8 cellular contexts compared by ENCODE assay signal in genomic region chr17:32486701-32487459, GRCh38. TPM values are rescaled to one million over a fixed set of nuclear protein-coding genes. Genes with fewer than 3 reads are reported as not detected.
DNase-seq lines count a peak whose midpoint lies in the region; TF ChIP-seq lines count a peak whose summit lies in the region.

CDK5R1 (plus strand) TSS chr17:32486993; CDS start chr17:32487621, 628 bp downstream.

- H3K27ac ChIP-seq in WERI-Rb-1 (peak within 1 kb of the TSS; percentile 99), caudate nucleus (ENCODE audit: low read depth, low read length) (peak within 1 kb of the TSS; percentile 95)

- H3K27me3 ChIP-seq in WERI-Rb-1 (ENCODE audit: insufficient read depth, low read depth, severe bottlenecking) (no peaks in the 10 kb centered on the region), kidney epithelial cell (ENCODE audit: control insufficient read depth, insufficient read depth, low read length) (no peaks in the 10 kb centered on the region)

- DNase-seq in HFF-Myc (ENCODE audit: extremely low read depth, low read depth): no peak
- DNase-seq in NCI-H1105 treated with DMSO at 0.1 percent for 48 hours (lab: John Stamatoyannopoulos, UW): peak; percentile 56
- DNase-seq in WERI-Rb-1: peak; percentile 79
- DNase-seq in caudate nucleus (lab: John Stamatoyannopoulos, UW): peak in 39 of 61 donors; percentile 41 to 88 (median 71)
- DNase-seq in kidney epithelial cell (ENCODE audit: low read depth): no peak
- DNase-seq in stimulated activated CD4-positive, alpha-beta T cell treated with anti-CD3 and anti-CD28 coated beads, Interleukin-15, amount 100 ng/mL, for 48 hours (ENCODE audit: low read depth in 2 of 2): peak; percentile 50 to 68
- DNase-seq in pons (ENCODE audit: low spot score): no peak

- H3K9me3 ChIP-seq in WERI-Rb-1 (ENCODE audit: severe bottlenecking): no peaks in the 10 kb centered on the region

- H3K36me3 ChIP-seq in WERI-Rb-1 (peaks cover 40% of the 10 kb centered on the region), kidney epithelial cell (ENCODE audit: control insufficient read depth, insufficient read depth, low read length) (no peaks in the 10 kb centered on the region)

- H3K4me3 ChIP-seq in GM12875 (ENCODE audit: low read depth, low read length): peak within 1 kb of the TSS; percentile 92
- H3K4me3 ChIP-seq in HFF-Myc (replicated peaks; ENCODE audit: low read depth, low read length): peak within 1 kb of the TSS; percentile 65
- peak within 1 kb of the TSS; percentile 62 for H3K4me3 ChIP-seq in WERI-Rb-1 (ENCODE audit: low read depth, low read length)
- H3K4me3 ChIP-seq in kidney epithelial cell (ENCODE audit: low read depth, low read length): peak within 1 kb of the TSS; percentile 56

- TF ChIP-seq CTCF in GM12875 (IDR thresholded peaks at IDR 0.05; ENCODE audit: borderline replicate concordance, insufficient read depth, low read depth, low read length) (no peak), HFF-Myc (IDR thresholded peaks at IDR 0.05; ENCODE audit: low read depth, low read length, missing control alignments) (no peak), WERI-Rb-1 (IDR thresholded peaks at IDR 0.05; ENCODE audit: low read depth, low read length) (no peak), kidney epithelial cell (IDR thresholded peaks at IDR 0.05; ENCODE audit: insufficient read depth, low read length, poor library complexity, severe bottlenecking) (no peak)

RNA-seq across cellular contexts. Expression of gene CDK5R1, which starts in this region (rescaled TPM):
- 16.0 and 17.4 TPM in 2 replicates for total RNA-seq in kidney epithelial cell

Comparison
In these comparisons a context has a peak if more than half of its experiments do, and no peak if none do; other contexts are left out.
1. DNase-seq: peak in NCI-H1105 treated with DMSO at 0.1 percent for 48 hours (single experiment), WERI-Rb-1 (single experiment), caudate nucleus (39 of 61) and stimulated activated CD4-positive, alpha-beta T cell treated with anti-CD3 and anti-CD28 coated beads, Interleukin-15, amount 100 ng/mL, for 48 hours (2 of 2); none in HFF-Myc (single experiment), kidney epithelial cell (single experiment) and pons (single experiment).
2. Peak in every context shown above with its lines, with median percentiles within 50 percentile points of each other: H3K4me3 ChIP-seq.